In genomic region chr1:85297855-85298629, GRCh38 we compare ENCODE assay signal across 8 cellular contexts. TPM values are rescaled to one million over a fixed set of nuclear protein-coding genes. Genes with fewer than 3 reads are reported as not detected.
DNase-seq lines count a peak whose midpoint lies in the region; ATAC-seq and TF ChIP-seq lines count a peak whose summit lies in the region.

No MANE protein-coding gene starts in this region.

- H3K36me3 ChIP-seq in OCI-LY3 (replicated peaks; ENCODE audit: low read depth, low read length): no peaks in the 10 kb centered on the region
- H3K36me3 ChIP-seq in right atrium auricular region: no peaks in the 10 kb centered on the region
- H3K36me3 ChIP-seq in WERI-Rb-1: no peaks in the 10 kb centered on the region

- H3K9me3 Mint-ChIP-seq in activated naive CD4-positive, alpha-beta T cell treated with anti-CD3 and anti-CD28 coated beads for 36 hours: no peaks in the 10 kb centered on the region

- H3K27ac ChIP-seq in OCI-LY3 (ENCODE audit: low read length) (no peak overlapping the region), right atrium auricular region (peak overlapping the region; percentile 68), WERI-Rb-1 (no peak overlapping the region)

- peak overlapping the region; percentile 8 for H3K4me3 Mint-ChIP-seq in activated naive CD4-positive, alpha-beta T cell treated with anti-CD3 and anti-CD28 coated beads for 36 hours

- no peaks in the 10 kb centered on the region for H4K20me1 ChIP-seq in OCI-LY3 (ENCODE audit: insufficient read depth, low read length)

- peaks cover 19% of the 10 kb centered on the region for H3K4me1 Mint-ChIP-seq in activated naive CD4-positive, alpha-beta T cell treated with anti-CD3 and anti-CD28 coated beads for 36 hours (ENCODE audit: low read depth)

- H3K9me3 ChIP-seq in OCI-LY3 (ENCODE audit: insufficient read depth, low read length) (no peaks in the 10 kb centered on the region), right atrium auricular region (no peaks in the 10 kb centered on the region), WERI-Rb-1 (ENCODE audit: severe bottlenecking) (no peaks in the 10 kb centered on the region)

- CTCF ChIA-PET in activated naive CD4-positive, alpha-beta T cell treated with anti-CD3 and anti-CD28 coated beads for 36 hours (lab: Charles Lee): no interaction called here

- peak overlapping the region; percentile 54 for H3K4me2 ChIP-seq in OCI-LY3 (ENCODE audit: low read length)

- no peak overlapping the region for H3K9ac ChIP-seq in OCI-LY3 (ENCODE audit: low read length)

- H3K4me3 ChIP-seq in OCI-LY3 (ENCODE audit: low read length): peak overlapping the region; percentile 34
- peak overlapping the region in 1 of 2 donors; percentile 5 for H3K4me3 ChIP-seq in right atrium auricular region
- H3K4me3 ChIP-seq in WERI-Rb-1 (ENCODE audit: low read depth, low read length): no peak overlapping the region

- H3K4me1 ChIP-seq in OCI-LY3 (ENCODE audit: low read length) (peaks cover 11% of the 10 kb centered on the region), right atrium auricular region (peaks cover 0 to 9% of the 10 kb centered on the region in 2 donors)

- intact Hi-C loops in activated naive CD4-positive, alpha-beta T cell treated with anti-CD3 and anti-CD28 coated beads for 36 hours (cut with micrococcal nuclease): loop anchor here (1.0 to 5.0 kb wide), 5 partner anchors 9 to 444 kb away; partner anchors contain the start of genes BCL10 and ZNHIT6

- peak; percentile 93 for ATAC-seq in HG03135 (IDR thresholded peaks at IDR 0.05; ENCODE audit: unreplicated experiment)

- no peak overlapping the region for H2AFZ ChIP-seq in OCI-LY3 (ENCODE audit: low read depth, low read length)

- peak; percentile 81 for DNase-seq in stimulated activated naive CD4-positive, alpha-beta T cell treated with Interleukin-2 at 50 U/mL for 16 hours (lab: John Stamatoyannopoulos, UW)
- DNase-seq in stimulated activated naive CD4-positive, alpha-beta T cell (lab: John Stamatoyannopoulos, UW): no peak
- peak; percentile 83 for DNase-seq in activated naive CD4-positive, alpha-beta T cell treated with anti-CD3 and anti-CD28 coated beads for 36 hours
- no peak for DNase-seq in right atrium auricular region (ENCODE audit: low spot score)
- DNase-seq in stimulated activated CD4-positive, alpha-beta T cell treated with anti-CD3 and anti-CD28 coated beads, Interleukin-12 subunit alpha, Interleukin-12 subunit beta, amount 100 ng/mL, for 48 hours (ENCODE audit: low read depth in 2 of 3, low spot score in 1 of 3): peak; percentile 64 to 78 (median 72)
- no peak for DNase-seq in WERI-Rb-1

- TF ChIP-seq CTCF in OCI-LY3 (IDR thresholded peaks at IDR 0.05; ENCODE audit: low read depth, low read length): no peak
- no peak for TF ChIP-seq CTCF in right atrium auricular region (IDR thresholded peaks at IDR 0.05)
- TF ChIP-seq CTCF in WERI-Rb-1 (IDR thresholded peaks at IDR 0.05; ENCODE audit: low read depth, low read length): no peak

- peak overlapping the region; percentile 28 for H3K27ac Mint-ChIP-seq in activated naive CD4-positive, alpha-beta T cell treated with anti-CD3 and anti-CD28 coated beads for 36 hours

- no peaks in the 10 kb centered on the region for H3K36me3 Mint-ChIP-seq in activated naive CD4-positive, alpha-beta T cell treated with anti-CD3 and anti-CD28 coated beads for 36 hours (ENCODE audit: low read depth)

- H3K27me3 Mint-ChIP-seq in activated naive CD4-positive, alpha-beta T cell treated with anti-CD3 and anti-CD28 coated beads for 36 hours (ENCODE audit: low read depth): peaks cover 8% of the 10 kb centered on the region

- H3K27me3 ChIP-seq in OCI-LY3 (ENCODE audit: low read depth, low read length): peaks cover 12% of the 10 kb centered on the region; the same call in 1 of the 2 replicates
- H3K27me3 ChIP-seq in right atrium auricular region: no peaks in the 10 kb centered on the region
- no peaks in the 10 kb centered on the region for H3K27me3 ChIP-seq in WERI-Rb-1 (ENCODE audit: insufficient read depth, low read depth, severe bottlenecking)

- H3K79me2 ChIP-seq in OCI-LY3 (ENCODE audit: low read length): no peaks in the 10 kb centered on the region

RNA-seq across cellular contexts. Expression of gene BCL10, which starts 21.6 kb away (rescaled TPM):
- 10 to 100 TPM; 13.8 to 17.7 TPM for total RNA-seq in activated naive CD4-positive, alpha-beta T cell treated with anti-CD3 and anti-CD28 coated beads for 36 hours
- 1 to 10 TPM; 7.5 to 8.0 TPM for total RNA-seq in right atrium auricular region

RNA-seq across cellular contexts. Expression of gene C1orf52, which starts 38.6 kb away (rescaled TPM):
- total RNA-seq in activated naive CD4-positive, alpha-beta T cell treated with anti-CD3 and anti-CD28 coated beads for 36 hours: 10 to 100 TPM; 28.3 to 29.5 TPM
- 1 to 10 TPM; 7.5 to 8.6 TPM for total RNA-seq in right atrium auricular region

Comparison
In these comparisons a context has a peak if more than half of its experiments do, and no peak if none do; other contexts are left out.
1. DNase-seq: peak in stimulated activated naive CD4-positive, alpha-beta T cell treated with Interleukin-2 at 50 U/mL for 16 hours (single experiment), activated naive CD4-positive, alpha-beta T cell treated with anti-CD3 and anti-CD28 coated beads for 36 hours (single experiment) and stimulated activated CD4-positive, alpha-beta T cell treated with anti-CD3 and anti-CD28 coated beads, Interleukin-12 subunit alpha, Interleukin-12 subunit beta, amount 100 ng/mL, for 48 hours (3 of 3); none in stimulated activated naive CD4-positive, alpha-beta T cell (0 of 6), right atrium auricular region (single experiment) and WERI-Rb-1 (single experiment).
2. H3K27ac ChIP-seq: peak in right atrium auricular region (2 of 2); none in OCI-LY3 (single experiment) and WERI-Rb-1 (single experiment).